Comparison of ENCODE assay signal across 15 cellular contexts in genomic region chr13:105538346-105538745, GRCh38.
DNase-seq lines count a peak whose midpoint lies in the region; ATAC-seq, FAIRE-seq and TF ChIP-seq lines count a peak whose summit lies in the region.
"Had no signal": no experiment of that assay in that cellular context is flagged by ENCODE, and none has a peak within 500 bp of the region (broad histone marks: within the 10 kb centered on the region; RNA-seq: fewer than 3 reads in every experiment).

No MANE protein-coding gene starts in this region.

- H3K9me3 ChIP-seq in A549, result no peaks in the 10 kb centered on the region
- H3K9me3 ChIP-seq in neural progenitor cell (ENCODE audit: low read depth), result no peaks in the 10 kb centered on the region
- H3K9me3 ChIP-seq: BLaER1 treated with 17β-estradiol and CSF1 and Interleukin-3, amounts not matched to agents 10 nM and 100 nM had no signal

- no peaks in the 10 kb centered on the region for H3F3A ChIP-seq in neural progenitor cell (ENCODE audit: low read depth)

- H3K27me3 Mint-ChIP-seq in WTC11 (ENCODE audit: low read depth) (no peaks in the 10 kb centered on the region), neural progenitor cell (ENCODE audit: insufficient read depth, low read depth) (no peaks in the 10 kb centered on the region)
- H3K27me3 Mint-ChIP-seq in activated CD4-positive, alpha-beta memory T cell treated with anti-CD3 and anti-CD28 coated beads, Interleukin-2, amount 10 ng/mL, durations not matched to agents 7 days and 5 days, result no peaks in the 10 kb centered on the region
- H3K27me3 Mint-ChIP-seq: CD4-positive, CD25-positive, alpha-beta regulatory T cell had no signal

- H3K4me2 ChIP-seq in A549 (no peak overlapping the region), neural progenitor cell (no peak overlapping the region)
- H3K4me2 ChIP-seq: BLaER1 treated with 17β-estradiol and CSF1 and Interleukin-3, amounts not matched to agents 10 nM and 100 nM had no signal

- H2AFZ ChIP-seq in neural progenitor cell (replicated peaks), result no peak overlapping the region

- 30% methylated on average over 4 of the region's 4 CpGs for WGBS in A549 (ENCODE audit: missing lambda C conversion rate)

- no peaks in the 10 kb centered on the region for H3K4me1 ChIP-seq in A549
- H3K4me1 ChIP-seq in neural progenitor cell, result no peaks in the 10 kb centered on the region
- H3K4me1 ChIP-seq: BLaER1 treated with 17β-estradiol and CSF1 and Interleukin-3, amounts not matched to agents 10 nM and 100 nM had no signal

- no peak overlapping the region for H3K27ac ChIP-seq in A549
- no peak overlapping the region for H3K27ac ChIP-seq in neural progenitor cell
- H3K27ac ChIP-seq: BLaER1 treated with 17β-estradiol and CSF1 and Interleukin-3, amounts not matched to agents 10 nM and 100 nM had no signal

- H3K36me3 ChIP-seq in neural progenitor cell, result no peaks in the 10 kb centered on the region
- H3K36me3 ChIP-seq: BLaER1 treated with 17β-estradiol and CSF1 and Interleukin-3, amounts not matched to agents 10 nM and 100 nM had no signal

- H3K4me3 Mint-ChIP-seq in WTC11 (no peak overlapping the region), neural progenitor cell (no peak overlapping the region)
- H3K4me3 Mint-ChIP-seq in activated CD4-positive, alpha-beta memory T cell treated with anti-CD3 and anti-CD28 coated beads, Interleukin-2, amount 10 ng/mL, durations not matched to agents 7 days and 5 days, result no peak overlapping the region
- H3K4me3 Mint-ChIP-seq: CD4-positive, CD25-positive, alpha-beta regulatory T cell had no signal

- TF ChIP-seq EP300 in A549 (IDR thresholded peaks at IDR 0.05), result no peak

- no peaks in the 10 kb centered on the region for H3K79me2 ChIP-seq in neural progenitor cell (ENCODE audit: low read depth)

- H3K4me1 Mint-ChIP-seq in WTC11, result peaks cover 16% of the 10 kb centered on the region
- peaks cover 5% of the 10 kb centered on the region for H3K4me1 Mint-ChIP-seq in neural progenitor cell
- H3K4me1 Mint-ChIP-seq in activated CD4-positive, alpha-beta memory T cell treated with anti-CD3 and anti-CD28 coated beads, Interleukin-2, amount 10 ng/mL, durations not matched to agents 7 days and 5 days, result no peaks in the 10 kb centered on the region
- H3K4me1 Mint-ChIP-seq: CD4-positive, CD25-positive, alpha-beta regulatory T cell had no signal

- H4K20me1 ChIP-seq in neural progenitor cell (ENCODE audit: low read depth), result no peaks in the 10 kb centered on the region
- H4K20me1 ChIP-seq: BLaER1 treated with 17β-estradiol and CSF1 and Interleukin-3, amounts not matched to agents 10 nM and 100 nM had no signal

- POLR2A ChIA-PET in A549 (lab: Yijun Ruan, JAX) (no interaction called here), WTC11 (lab: Charles Lee) (no interaction called here)
- POLR2A ChIA-PET in activated CD4-positive, alpha-beta memory T cell treated with anti-CD3 and anti-CD28 coated beads, Interleukin-2, amount 10 ng/mL, durations not matched to agents 7 days and 5 days (lab: Charles Lee), result no interaction called here

- H3K9me3 Mint-ChIP-seq in WTC11, result peaks cover 8% of the 10 kb centered on the region
- H3K9me3 Mint-ChIP-seq in neural progenitor cell, result no peaks in the 10 kb centered on the region
- peaks cover 4% of the 10 kb centered on the region for H3K9me3 Mint-ChIP-seq in activated CD4-positive, alpha-beta memory T cell treated with anti-CD3 and anti-CD28 coated beads, Interleukin-2, amount 10 ng/mL, durations not matched to agents 7 days and 5 days

- no peak for TF ChIP-seq POLR2A in A549 (IDR thresholded peaks at IDR 0.05; ENCODE audit: low read length)

- TF ChIP-seq RAD21 in A549 (conservative IDR thresholded peaks at IDR 0.05 in 1 of 2, IDR thresholded peaks at IDR 0.05 in 1 of 2), result no peak

- TF ChIP-seq CTCF in A549 (IDR thresholded peaks at IDR 0.05) (no peak), WTC11 (IDR thresholded peaks at IDR 0.05) (no peak), neural progenitor cell (IDR thresholded peaks at IDR 0.05) (no peak)

- H3K36me3 Mint-ChIP-seq in WTC11, result no peaks in the 10 kb centered on the region
- no peaks in the 10 kb centered on the region for H3K36me3 Mint-ChIP-seq in neural progenitor cell
- H3K36me3 Mint-ChIP-seq in activated CD4-positive, alpha-beta memory T cell treated with anti-CD3 and anti-CD28 coated beads, Interleukin-2, amount 10 ng/mL, durations not matched to agents 7 days and 5 days (ENCODE audit: low read depth), result no peaks in the 10 kb centered on the region
- H3K36me3 Mint-ChIP-seq: CD4-positive, CD25-positive, alpha-beta regulatory T cell had no signal

- CTCF ChIA-PET in A549 (lab: Yijun Ruan, JAX), result no interaction called here
- CTCF ChIA-PET in WTC11 (lab: Charles Lee), result no interaction called here
- CTCF ChIA-PET in activated CD4-positive, alpha-beta memory T cell treated with anti-CD3 and anti-CD28 coated beads, Interleukin-2, amount 10 ng/mL, durations not matched to agents 7 days and 5 days (lab: Charles Lee), result no interaction called here

- no peaks in the 10 kb centered on the region for H3K27me3 ChIP-seq in neural progenitor cell
- H3K27me3 ChIP-seq: BLaER1 treated with 17β-estradiol and CSF1 and Interleukin-3, amounts not matched to agents 10 nM and 100 nM had no signal

- H3K27ac Mint-ChIP-seq in WTC11 (no peak overlapping the region), neural progenitor cell (no peak overlapping the region)
- H3K27ac Mint-ChIP-seq in activated CD4-positive, alpha-beta memory T cell treated with anti-CD3 and anti-CD28 coated beads, Interleukin-2, amount 10 ng/mL, durations not matched to agents 7 days and 5 days, result no peak overlapping the region
- H3K27ac Mint-ChIP-seq: CD4-positive, CD25-positive, alpha-beta regulatory T cell had no signal

- no peak for ATAC-seq in A549
- ATAC-seq in WTC11, result peak; percentile 62

- no peak overlapping the region for H3K4me3 ChIP-seq in A549
- no peak overlapping the region for H3K4me3 ChIP-seq in neural progenitor cell
- H3K4me3 ChIP-seq: BLaER1 treated with 17β-estradiol and CSF1 and Interleukin-3, amounts not matched to agents 10 nM and 100 nM had no signal

- H3K9ac ChIP-seq in neural progenitor cell, result no peak overlapping the region
- H3K9ac ChIP-seq: BLaER1 treated with 17β-estradiol and CSF1 and Interleukin-3, amounts not matched to agents 10 nM and 100 nM had no signal

- DNase-seq in A549 (ENCODE audit: low read depth in 1 of 2, low spot score in 1 of 2), result no peak
- peak; percentile 14 for DNase-seq in WTC11 (ENCODE audit: low spot score)
- peak; percentile 14 for DNase-seq in iPS-NIHi11 (ENCODE audit: low spot score)
- DNase-seq in neural progenitor cell (ENCODE audit: low spot score), result peak; percentile 24
- DNase-seq in NCI-H526 (lab: John Stamatoyannopoulos, UW), result no peak
- no peak for DNase-seq in SW 1271 (lab: John Stamatoyannopoulos, UW)
- no peak for DNase-seq in activated CD4-positive, alpha-beta memory T cell treated with anti-CD3 and anti-CD28 coated beads, Interleukin-2, amount 10 ng/mL, durations not matched to agents 7 days and 5 days
- DNase-seq in activated CD4-positive, alpha-beta T cell treated with anti-CD3 and anti-CD28 coated beads, Interleukin-2, amount 50 U/mL, for 1 hour, result no peak
- DNase-seq: 8988T; ACHN; Calu3; CD4-positive, CD25-positive, alpha-beta regulatory T cell; DMS 273 treated with DMSO at 0.1 percent for 48 hours; H7 had no signal

- no peak for FAIRE-seq in A549 (lab: Jason Lieb, UNC)

TF ChIP-seq in A549, 52 proteins besides CTCF, POLR2A, EP300 and RAD21:
- TF ChIP-seq CEBPB (IDR thresholded peaks at IDR 0.05) (no peak), MAFK (IDR thresholded peaks at IDR 0.05; ENCODE audit: partially characterized antibody) (peak; percentile 27), TFCP2L1 (CRISPR knock-in tag; IDR thresholded peaks at IDR 0.05) (no peak), FOXS1 (CRISPR knock-in tag; IDR thresholded peaks at IDR 0.05) (no peak), CBX2 (IDR thresholded peaks at IDR 0.05; ENCODE audit: borderline replicate concordance, low read depth) (no peak), HOXB5 (CRISPR knock-in tag; IDR thresholded peaks at IDR 0.05) (no peak), SREBF2 (IDR thresholded peaks at IDR 0.05) (no peak)
- TF ChIP-seq, protein P1, sequence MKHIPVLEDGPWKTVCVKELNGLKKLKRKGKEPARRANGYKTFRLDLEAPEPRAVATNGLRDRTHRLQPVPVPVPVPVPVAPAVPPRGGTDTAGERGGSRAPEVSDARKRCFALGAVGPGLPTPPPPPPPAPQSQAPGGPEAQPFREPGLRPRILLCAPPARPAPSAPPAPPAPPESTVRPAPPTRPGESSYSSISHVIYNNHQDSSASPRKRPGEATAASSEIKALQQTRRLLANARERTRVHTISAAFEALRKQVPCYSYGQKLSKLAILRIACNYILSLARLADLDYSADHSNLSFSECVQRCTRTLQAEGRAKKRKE (CRISPR knock-in tag; IDR thresholded peaks at IDR 0.05; ENCODE audit: low read depth), result no peak

TF ChIP-seq in WTC11, 78 proteins besides CTCF, POLR2A, EP300 and RAD21 (continues in another document):
- no peak for TF ChIP-seq ETV6 (CRISPR knock-in tag; IDR thresholded peaks at IDR 0.05)
- TF ChIP-seq, protein P2, sequence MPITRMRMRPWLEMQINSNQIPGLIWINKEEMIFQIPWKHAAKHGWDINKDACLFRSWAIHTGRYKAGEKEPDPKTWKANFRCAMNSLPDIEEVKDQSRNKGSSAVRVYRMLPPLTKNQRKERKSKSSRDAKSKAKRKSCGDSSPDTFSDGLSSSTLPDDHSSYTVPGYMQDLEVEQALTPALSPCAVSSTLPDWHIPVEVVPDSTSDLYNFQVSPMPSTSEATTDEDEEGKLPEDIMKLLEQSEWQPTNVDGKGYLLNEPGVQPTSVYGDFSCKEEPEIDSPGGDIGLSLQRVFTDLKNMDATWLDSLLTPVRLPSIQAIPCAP (CRISPR knock-in tag; IDR thresholded peaks at IDR 0.05), result no peak
- TF ChIP-seq GTF2I (CRISPR knock-in tag; conservative IDR thresholded peaks at IDR 0.05), result no peak
- TF ChIP-seq, protein P3, sequence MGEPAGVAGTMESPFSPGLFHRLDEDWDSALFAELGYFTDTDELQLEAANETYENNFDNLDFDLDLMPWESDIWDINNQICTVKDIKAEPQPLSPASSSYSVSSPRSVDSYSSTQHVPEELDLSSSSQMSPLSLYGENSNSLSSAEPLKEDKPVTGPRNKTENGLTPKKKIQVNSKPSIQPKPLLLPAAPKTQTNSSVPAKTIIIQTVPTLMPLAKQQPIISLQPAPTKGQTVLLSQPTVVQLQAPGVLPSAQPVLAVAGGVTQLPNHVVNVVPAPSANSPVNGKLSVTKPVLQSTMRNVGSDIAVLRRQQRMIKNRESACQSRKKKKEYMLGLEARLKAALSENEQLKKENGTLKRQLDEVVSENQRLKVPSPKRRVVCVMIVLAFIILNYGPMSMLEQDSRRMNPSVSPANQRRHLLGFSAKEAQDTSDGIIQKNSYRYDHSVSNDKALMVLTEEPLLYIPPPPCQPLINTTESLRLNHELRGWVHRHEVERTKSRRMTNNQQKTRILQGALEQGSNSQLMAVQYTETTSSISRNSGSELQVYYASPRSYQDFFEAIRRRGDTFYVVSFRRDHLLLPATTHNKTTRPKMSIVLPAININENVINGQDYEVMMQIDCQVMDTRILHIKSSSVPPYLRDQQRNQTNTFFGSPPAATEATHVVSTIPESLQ (CRISPR knock-in tag; IDR thresholded peaks at IDR 0.05), result no peak

Comparison
In these comparisons a context has a peak if more than half of its experiments do, and no peak if none do; other contexts are left out.
1. DNase-seq: peak in WTC11 (single experiment), iPS-NIHi11 (single experiment) and neural progenitor cell (single experiment); none in A549 (0 of 2), NCI-H526 (0 of 2), SW 1271 (0 of 2), activated CD4-positive, alpha-beta memory T cell treated with anti-CD3 and anti-CD28 coated beads, Interleukin-2, amount 10 ng/mL, durations not matched to agents 7 days and 5 days (single experiment) and activated CD4-positive, alpha-beta T cell treated with anti-CD3 and anti-CD28 coated beads, Interleukin-2, amount 50 U/mL, for 1 hour (single experiment).